ENCODE assay signal across 9 cellular contexts in genomic region chr17:78884148-78884870, GRCh38. TPM values are rescaled to one million over a fixed set of nuclear protein-coding genes. Genes with fewer than 3 reads are reported as not detected.
DNase-seq lines count a peak whose midpoint lies in the region; ATAC-seq, FAIRE-seq and TF ChIP-seq lines count a peak whose summit lies in the region.
"Had no signal": no experiment of that assay in that cellular context is flagged by ENCODE, and none has a peak within 500 bp of the region (broad histone marks: within the 10 kb centered on the region; RNA-seq: fewer than 3 reads in every experiment).

No MANE protein-coding gene starts in this region.

- TF ChIP-seq CTCF in mesothelial cell of epicardium (IDR thresholded peaks at IDR 0.05; ENCODE audit: unreplicated experiment) = no peak

- peaks cover 42% of the 10 kb centered on the region for H3K4me1 ChIP-seq in thymus (ENCODE audit: control insufficient read depth, insufficient read depth, low read length)

- H3K4me3 Mint-ChIP-seq in mesothelial cell of epicardium = no peak overlapping the region
- H3K4me3 Mint-ChIP-seq in activated T-cell treated with anti-CD3 and anti-CD28 coated beads, Interleukin-2, amount 50 U/mL, for 4 hours = no peak overlapping the region

- 77% methylated on average over 21 of the region's 21 CpGs for WGBS in thymus

- no peaks in the 10 kb centered on the region for H3K9me3 ChIP-seq in thymus (ENCODE audit: control insufficient read depth)

- H3K27ac ChIP-seq in thymus (ENCODE audit: low read depth) = peak overlapping the region; percentile 80

- H3K9me3 Mint-ChIP-seq in mesothelial cell of epicardium = no peaks in the 10 kb centered on the region
- H3K9me3 Mint-ChIP-seq in activated T-cell treated with anti-CD3 and anti-CD28 coated beads, Interleukin-2, amount 50 U/mL, for 4 hours = no peaks in the 10 kb centered on the region

- no peaks in the 10 kb centered on the region for H3K27me3 Mint-ChIP-seq in mesothelial cell of epicardium (ENCODE audit: low read depth)
- H3K27me3 Mint-ChIP-seq in activated T-cell treated with anti-CD3 and anti-CD28 coated beads, Interleukin-2, amount 50 U/mL, for 4 hours (ENCODE audit: low read depth) = peaks cover 7% of the 10 kb centered on the region

- no peak for TF ChIP-seq POLR2A in H54 (IDR thresholded peaks at IDR 0.05; ENCODE audit: low read depth, low read length)

- no peaks in the 10 kb centered on the region for H3K36me3 Mint-ChIP-seq in mesothelial cell of epicardium
- H3K36me3 Mint-ChIP-seq in activated T-cell treated with anti-CD3 and anti-CD28 coated beads, Interleukin-2, amount 50 U/mL, for 4 hours (ENCODE audit: insufficient read depth) = no peaks in the 10 kb centered on the region

- DNase-seq in M059J (ENCODE audit: low read depth) (peak; percentile 44), ecto neural progenitor cell (ENCODE audit: low spot score) (peak; percentile 73), mesothelial cell of epicardium (ENCODE audit: low spot score in 2 of 2, unreplicated experiment in 2 of 2) (no peak), H54 (ENCODE audit: insufficient read length, low spot score) (no peak)
- DNase-seq in activated T-cell treated with anti-CD3 and anti-CD28 coated beads, Interleukin-2, amount 50 U/mL, for 4 hours = no peak
- DNase-seq in stimulated activated CD4-positive, alpha-beta T cell treated with anti-CD3 and anti-CD28 coated beads, Interleukin-12 subunit alpha, Interleukin-12 subunit beta, amount 100 ng/mL, for 4 hours = no peak
- DNase-seq in effector CD8-positive, alpha-beta T cell (lab: John Stamatoyannopoulos, UW) = no peak

- FAIRE-seq in H54 (lab: Jason Lieb, UNC) = no peak
- FAIRE-seq: bronchial epithelial cell had no signal

- peaks cover 15% of the 10 kb centered on the region for H3K36me3 ChIP-seq in thymus (ENCODE audit: control insufficient read depth, insufficient read depth)

- H3K4me3 ChIP-seq in thymus (ENCODE audit: low read length) = no peak overlapping the region

- peak overlapping the region; percentile 94 for H3K27ac Mint-ChIP-seq in mesothelial cell of epicardium

- ATAC-seq in activated T-cell treated with anti-CD3 and anti-CD28 coated beads, Interleukin-2, amount 50 U/mL, for 4 hours = no peak

- no peaks in the 10 kb centered on the region for H3K27me3 ChIP-seq in thymus (ENCODE audit: control insufficient read depth, insufficient read depth)

- H3K4me1 Mint-ChIP-seq in mesothelial cell of epicardium = peaks cover 33% of the 10 kb centered on the region
- H3K4me1 Mint-ChIP-seq in activated T-cell treated with anti-CD3 and anti-CD28 coated beads, Interleukin-2, amount 50 U/mL, for 4 hours (ENCODE audit: low read depth) = peaks cover 20% of the 10 kb centered on the region

RNA-seq across cellular contexts. Expression of gene CEP295NL, which starts 18.7 kb away (rescaled TPM):
- total RNA-seq in M059J (2014; rRNA removed; shearing (Covaris generic)) = 0.12 and 1.6 TPM in 2 replicates
- total RNA-seq in mesothelial cell of epicardium = 3.2 to 4.2 TPM (median 3.8 TPM) in 3 replicates
- polyA plus RNA-seq in thymus = 0.50 TPM
- total RNA-seq in activated T-cell treated with anti-CD3 and anti-CD28 coated beads, Interleukin-2, amount 50 U/mL, for 4 hours = not detected

RNA-seq across cellular contexts. Expression of gene TIMP2, which starts 40.9 kb away (rescaled TPM):
- total RNA-seq in M059J (2014; rRNA removed; shearing (Covaris generic)) = 213 and 289 TPM in 2 replicates
- 106 to 109 TPM (median 106 TPM) in 3 replicates for total RNA-seq in mesothelial cell of epicardium
- polyA plus RNA-seq in thymus = 27.5 TPM
- 1 to 10 TPM in 1 of 3 donors, under 1 TPM in 2; 0.63 to 1.0 (median 0.81) TPM for total RNA-seq in activated T-cell treated with anti-CD3 and anti-CD28 coated beads, Interleukin-2, amount 50 U/mL, for 4 hours

RNA-seq across cellular contexts. Expression of gene USP36, which starts 43.7 kb away (rescaled TPM):
- total RNA-seq in M059J (2014; rRNA removed; shearing (Covaris generic)) = 18.4 and 26.1 TPM in 2 replicates
- 62.0 to 63.0 TPM (median 62.5 TPM) in 3 replicates for total RNA-seq in mesothelial cell of epicardium
- polyA plus RNA-seq in thymus = 32.5 TPM
- total RNA-seq in activated T-cell treated with anti-CD3 and anti-CD28 coated beads, Interleukin-2, amount 50 U/mL, for 4 hours = 100 to 1,000 TPM; 157 to 179 (median 170) TPM

Comparison
In these comparisons a context has a peak if more than half of its experiments do, and no peak if none do; other contexts are left out.
1. DNase-seq: peak in M059J (single experiment) and ecto neural progenitor cell (single experiment); none in mesothelial cell of epicardium (0 of 2), activated T-cell treated with anti-CD3 and anti-CD28 coated beads, Interleukin-2, amount 50 U/mL, for 4 hours (single experiment), stimulated activated CD4-positive, alpha-beta T cell treated with anti-CD3 and anti-CD28 coated beads, Interleukin-12 subunit alpha, Interleukin-12 subunit beta, amount 100 ng/mL, for 4 hours (single experiment), effector CD8-positive, alpha-beta T cell (single experiment) and H54 (single experiment).
2. RNA of gene TIMP2, which starts 40.9 kb away (total RNA-seq): 213 to 289 TPM in M059J and 106 to 109 TPM in mesothelial cell of epicardium; 0.63 to 1.0 TPM in activated T-cell treated with anti-CD3 and anti-CD28 coated beads, Interleukin-2, amount 50 U/mL, for 4 hours; every median in the first group is over 10 times any median in the second.